In the genomic region with DNA sequence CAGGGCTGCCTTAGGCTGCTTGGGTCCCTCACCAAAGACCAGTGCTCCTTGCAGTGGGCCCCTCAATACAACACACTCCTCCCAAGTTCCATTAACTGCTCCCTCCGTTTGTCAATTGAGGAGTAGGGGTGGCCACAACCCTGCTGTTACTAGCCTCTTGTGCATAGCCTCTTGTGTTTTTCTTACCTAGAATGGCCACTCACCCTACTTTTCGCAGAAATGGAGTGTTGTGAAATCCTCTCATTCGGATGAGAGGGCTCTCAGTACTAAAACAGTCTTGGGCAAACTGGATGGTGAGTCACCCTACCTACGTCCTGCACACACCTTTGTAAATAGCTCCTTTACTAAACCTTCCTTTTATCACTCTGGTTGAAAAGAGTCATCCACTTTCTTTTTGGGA, we compare ENCODE assay signal across 28 cellular contexts.
DNase-seq lines count a peak whose midpoint lies in the region; ATAC-seq, FAIRE-seq and TF ChIP-seq lines count a peak whose summit lies in the region.
"Had no signal": no experiment of that assay in that cellular context is flagged by ENCODE, and none has a peak within 500 bp of the region (broad histone marks: within the 10 kb centered on the region; RNA-seq: fewer than 3 reads in every experiment).

No MANE protein-coding gene starts in this region.

- no peaks in the 10 kb centered on the region for H3K36me3 ChIP-seq in keratinocyte (ENCODE audit: control insufficient read depth in 2 of 2, extremely low read depth in 1 of 2, insufficient read depth in 2 of 2, low read length in 2 of 2)
- no peaks in the 10 kb centered on the region for H3K36me3 ChIP-seq in stomach
- H3K36me3 ChIP-seq in uterus: no peaks in the 10 kb centered on the region
- no peaks in the 10 kb centered on the region for H3K36me3 ChIP-seq in testis (ENCODE audit: low read depth, missing control alignments)
- H3K36me3 ChIP-seq: BE2C, gastroesophageal sphincter, ovary, right atrium auricular region, suprapubic skin had no signal

- H3K4me1 ChIP-seq in keratinocyte (ENCODE audit: control insufficient read depth, extremely low read depth, insufficient read depth, low read length) (peaks cover 11% of the 10 kb centered on the region), stomach (peaks cover 0 to 5% (median 0%) of the 10 kb centered on the region in 4 donors), uterus (no peaks in the 10 kb centered on the region), testis (peaks cover 5% of the 10 kb centered on the region)
- H3K4me1 ChIP-seq: BE2C, right atrium auricular region, suprapubic skin had no signal

- H4K20me1 ChIP-seq in keratinocyte (ENCODE audit: control insufficient read depth, extremely low read depth, insufficient read depth, low read length): no peaks in the 10 kb centered on the region

- DNase-seq in HT-29 (ENCODE audit: low spot score): peak; percentile 59
- DNase-seq in RWPE1 (ENCODE audit: low spot score): peak; percentile 88
- DNase-seq in keratinocyte (ENCODE audit: low read depth, low spot score): no peak
- peak; percentile 26 for DNase-seq in stomach
- no peak for DNase-seq in uterus
- no peak for DNase-seq in DMS153 treated with DMSO at 0.1 percent for 48 hours (lab: John Stamatoyannopoulos, UW; ENCODE audit: unreplicated experiment)
- DNase-seq in testis: no peak
- DNase-seq: ACHN; activated CD4-positive, alpha-beta T cell treated with anti-CD3 and anti-CD28 coated beads for 36 hours; activated CD8-positive, alpha-beta T cell treated with anti-CD3 and anti-CD28 coated beads for 36 hours; activated naive CD4-positive, alpha-beta T cell treated with anti-CD3 and anti-CD28 coated beads, Interleukin-2, amount 50 U/mL, for 16 hours; BE2C; CD8-positive, alpha-beta memory T cell; IMR-90; NCI-H1436 treated with DMSO at 0.1 percent for 48 hours; NCI-H2107; NCI-H446 treated with DMSO at 0.1 percent for 48 hours; OCI-M1; ovary; Right ventricle myocardium superior; small intestine; stimulated activated naive B cell treated with anti-CD40 and anti-IgM and Interleukin-4, amounts not matched to agents 10 μg/mL and 1 μg/mL and 100 μg/mL, for 72 hours had no signal

- H3K9me3 ChIP-seq in keratinocyte (ENCODE audit: control insufficient read depth, low read depth, low read length) (no peaks in the 10 kb centered on the region), stomach (no peaks in the 10 kb centered on the region), uterus (no peaks in the 10 kb centered on the region), testis (no peaks in the 10 kb centered on the region)
- H3K9me3 ChIP-seq: BE2C, body of pancreas, gastroesophageal sphincter, ovary, right atrium auricular region, suprapubic skin had no signal

- POLR2A ChIA-PET in RWPE1 (lab: Yijun Ruan, JAX; ENCODE audit: low non-redundant PET): no interaction called here

- no peaks in the 10 kb centered on the region for H3K79me2 ChIP-seq in keratinocyte (ENCODE audit: control insufficient read depth, insufficient read depth, low read length)

- peak overlapping the region; percentile 9 for H2AFZ ChIP-seq in keratinocyte (ENCODE audit: control insufficient read depth, low read length)

- no peak for TF ChIP-seq EP300 in stomach (IDR thresholded peaks at IDR 0.05)

- CTCF ChIA-PET in RWPE1 (lab: Yijun Ruan, JAX): no interaction called here

- WGBS in stomach, 5 donors: 65 to 76% (median 70%) methylated on average over 4 of the region's 4 CpGs
- 88 to 93% methylated on average over 4 of the region's 4 CpGs for WGBS in testis, 2 donors

- TF ChIP-seq CTCF in RWPE1 (conservative IDR thresholded peaks at IDR 0.05; ENCODE audit: low read depth): no peak
- TF ChIP-seq CTCF in keratinocyte (optimal IDR thresholded peaks at IDR 0.05 in 1 of 3, IDR thresholded peaks at IDR 0.05 in 1 of 3, conservative IDR thresholded peaks at IDR 0.05 in 1 of 3; ENCODE audit: extremely low read depth in 1 of 3, insufficient read depth in 2 of 3, low read length in 3 of 3): no peak
- no peak for TF ChIP-seq CTCF in stomach (IDR thresholded peaks at IDR 0.05)
- no peak for TF ChIP-seq CTCF in uterus (IDR thresholded peaks at IDR 0.05)
- no peak for TF ChIP-seq CTCF in testis (IDR thresholded peaks at IDR 0.05)

- peak overlapping the region; percentile 30 for H3K4me2 ChIP-seq in keratinocyte (ENCODE audit: control insufficient read depth, extremely low read depth, insufficient read depth, low read depth, low read length)

- no peak for ATAC-seq in GM21423 (IDR thresholded peaks at IDR 0.05; ENCODE audit: unreplicated experiment)
- ATAC-seq: activated CD4-positive, alpha-beta T cell treated with anti-CD3 and anti-CD28 coated beads for 36 hours; activated CD8-positive, alpha-beta T cell treated with anti-CD3 and anti-CD28 coated beads for 36 hours; body of pancreas; gastroesophageal sphincter; stimulated activated naive B cell treated with anti-CD40 and anti-IgM and Interleukin-4, amounts not matched to agents 10 μg/mL and 1 μg/mL and 100 μg/mL, for 72 hours had no signal

- peak; percentile 94 for FAIRE-seq in keratinocyte (lab: Jason Lieb, UNC)
- FAIRE-seq: GM12891, small intestine had no signal

- TF ChIP-seq POLR2A in stomach (IDR thresholded peaks at IDR 0.05) (no peak), uterus (IDR thresholded peaks at IDR 0.05) (no peak), testis (IDR thresholded peaks at IDR 0.05) (no peak)

- intact Hi-C loops in stomach (cut with DNase I; ENCODE audit: low total_unique reads) (no loop called here), uterus (cut with DNase I; ENCODE audit: low total_unique reads) (no loop called here), testis (cut with DNase I; ENCODE audit: low total_unique reads) (no loop called here)

- dilution Hi-C loops in keratinocyte (cut with MboI; ENCODE audit: extremely low pct_ligation_motif_present, low sequenced_read_pairs): no loop called here

- no peaks in the 10 kb centered on the region for H3K27me3 ChIP-seq in keratinocyte (ENCODE audit: control insufficient read depth, extremely low read depth, insufficient read depth, low read length)
- H3K27me3 ChIP-seq in stomach: no peaks in the 10 kb centered on the region
- H3K27me3 ChIP-seq in uterus: no peaks in the 10 kb centered on the region
- H3K27me3 ChIP-seq in testis: no peaks in the 10 kb centered on the region
- H3K27me3 ChIP-seq: BE2C, body of pancreas, gastroesophageal sphincter, ovary, right atrium auricular region, suprapubic skin had no signal

- no peaks in the 10 kb centered on the region for H3K9me1 ChIP-seq in keratinocyte (ENCODE audit: control insufficient read depth, extremely low read depth, insufficient read depth, low read length)

- no peak overlapping the region for H3K9ac ChIP-seq in keratinocyte (ENCODE audit: control insufficient read depth, extremely low read depth, insufficient read depth, low read length)

- H3K4me3 ChIP-seq in keratinocyte (ENCODE audit: control insufficient read depth in 2 of 3, extremely low read depth in 1 of 3, insufficient read depth in 2 of 3, low read depth in 1 of 3, low read length in 3 of 3) (no peak overlapping the region), stomach (no peak overlapping the region), uterus (no peak overlapping the region), testis (no peak overlapping the region)
- H3K4me3 ChIP-seq: body of pancreas, gastroesophageal sphincter, ovary, right atrium auricular region, suprapubic skin had no signal

- H3K27ac ChIP-seq in RWPE1: no peak overlapping the region
- H3K27ac ChIP-seq in keratinocyte (ENCODE audit: control insufficient read depth, insufficient read depth, low read length): peak overlapping the region; percentile 7
- H3K27ac ChIP-seq in stomach: peak overlapping the region in 1 of 5 donors; percentile 20
- no peak overlapping the region for H3K27ac ChIP-seq in uterus
- no peak overlapping the region for H3K27ac ChIP-seq in testis
- H3K27ac ChIP-seq: gastroesophageal sphincter, ovary, right atrium auricular region, suprapubic skin had no signal

Comparison
In these comparisons a context has a peak if more than half of its experiments do, and no peak if none do; other contexts are left out.
1. DNase-seq: peak in HT-29 (single experiment), RWPE1 (single experiment) and stomach (single experiment); none in keratinocyte (single experiment), uterus (0 of 2), DMS153 treated with DMSO at 0.1 percent for 48 hours (single experiment) and testis (single experiment).